In the genomic region with DNA sequence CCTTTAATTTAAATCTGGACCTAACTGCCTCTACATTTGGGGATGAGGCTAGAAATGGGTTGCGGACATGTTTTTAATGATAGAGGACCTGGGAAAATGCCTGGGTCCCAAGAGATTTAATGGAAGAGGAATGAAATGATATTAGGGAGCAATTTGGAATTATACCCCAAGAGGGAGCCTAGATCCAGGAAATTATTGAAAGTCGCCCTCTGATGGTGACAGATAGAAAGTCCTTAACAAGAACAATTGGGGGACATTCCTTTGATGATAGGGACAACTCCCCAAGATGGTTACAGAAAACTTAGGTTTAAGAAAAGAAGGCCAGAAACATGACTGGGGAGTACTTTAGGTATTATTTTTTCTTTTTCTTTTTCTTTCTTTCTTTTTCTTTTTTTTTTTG, we compare ENCODE assay signal across 8 cellular contexts. TPM values are rescaled to one million over a fixed set of nuclear protein-coding genes. Genes with fewer than 3 reads are reported as not detected.
DNase-seq lines count a peak whose midpoint lies in the region; ATAC-seq, FAIRE-seq and TF ChIP-seq lines count a peak whose summit lies in the region.

No MANE protein-coding gene starts in this region.

- FAIRE-seq in A204.1 (lab: Jason Lieb, UNC) (peak; percentile 79), GM19239 (lab: Jason Lieb, UNC) (peak; percentile 86)

- H3K27me3 ChIP-seq in PC-3 (ENCODE audit: low read length) (no peaks in the 10 kb centered on the region), uterus (no peaks in the 10 kb centered on the region), suprapubic skin (no peaks in the 10 kb centered on the region)

- 65% methylated on average over 2 of the region's 2 CpGs for WGBS in suprapubic skin

- H2AFZ ChIP-seq in PC-3 (ENCODE audit: low read length): no peak overlapping the region

- POLR2A ChIA-PET in PC-3 (lab: Charles Lee; ENCODE audit: unreplicated experiment): no interaction called here

- H3K4me1 ChIP-seq in PC-3 (ENCODE audit: insufficient read depth, low read length) (no peaks in the 10 kb centered on the region), uterus (no peaks in the 10 kb centered on the region), suprapubic skin (no peaks in the 10 kb centered on the region)

- BruUV-seq in PC-3 (replicated peaks; lab: Mats Ljungman, UMichigan): no TSS peak

- TF ChIP-seq POLR2A in uterus (IDR thresholded peaks at IDR 0.05) (no peak), suprapubic skin (IDR thresholded peaks at IDR 0.05) (no peak)

- no peak overlapping the region for H3K27ac ChIP-seq in PC-3 (ENCODE audit: low read length)
- H3K27ac ChIP-seq in uterus: no peak overlapping the region
- H3K27ac ChIP-seq in suprapubic skin: no peak overlapping the region

- TF ChIP-seq EP300 in suprapubic skin (IDR thresholded peaks at IDR 0.05): no peak

- no peaks in the 10 kb centered on the region for H3K9me3 ChIP-seq in PC-3 (ENCODE audit: low read length)
- H3K9me3 ChIP-seq in uterus: no peaks in the 10 kb centered on the region
- no peaks in the 10 kb centered on the region for H3K9me3 ChIP-seq in suprapubic skin

- no peaks in the 10 kb centered on the region for H3F3A ChIP-seq in PC-3 (ENCODE audit: low read length, unreplicated experiment)

- H3K9me2 ChIP-seq in PC-3 (replicated peaks; ENCODE audit: low read length): no peaks in the 10 kb centered on the region

- no peaks in the 10 kb centered on the region for H3K79me2 ChIP-seq in PC-3 (ENCODE audit: low read length)

- TF ChIP-seq CTCF in PC-3 (conservative IDR thresholded peaks at IDR 0.05; ENCODE audit: low read depth, low read length): peak; percentile 78
- TF ChIP-seq CTCF in fibroblast of villous mesenchyme (IDR thresholded peaks at IDR 0.05; ENCODE audit: insufficient read depth, low read depth, low read length): peak; percentile 61
- TF ChIP-seq CTCF in uterus (IDR thresholded peaks at IDR 0.05): peak in 3 of 4 experiments; percentile 17 to 38 (median 22)
- no peak for TF ChIP-seq CTCF in suprapubic skin (IDR thresholded peaks at IDR 0.05)

- H3K4me3 ChIP-seq in PC-3 (ENCODE audit: low read length) (no peak overlapping the region), fibroblast of villous mesenchyme (ENCODE audit: low read depth, low read length) (no peak overlapping the region), uterus (no peak overlapping the region), suprapubic skin (no peak overlapping the region)

- CTCF ChIA-PET in PC-3 (lab: Charles Lee): no interaction called here

- H3K9ac ChIP-seq in PC-3 (ENCODE audit: low read length): no peak overlapping the region

- H4K20me1 ChIP-seq in PC-3 (ENCODE audit: low read length): no peaks in the 10 kb centered on the region

- DNase-seq in GM19239 (ENCODE audit: insufficient read length, low spot score) (no peak), PC-3 (peak; percentile 57), fibroblast of villous mesenchyme (ENCODE audit: low read depth) (peak; percentile 54), uterus (no peak), suprapubic skin (ENCODE audit: low spot score in 2 of 2) (no peak), occipital lobe (lab: John Stamatoyannopoulos, UW) (no peak), posterior cingulate gyrus (no peak)

- intact Hi-C loops in PC-3 (cut with micrococcal nuclease) (loop anchor here (1.0 to 2.0 kb wide), 2 partner anchors 137 to 454 kb away; no protein-coding TSS in a partner anchor), uterus (cut with DNase I; ENCODE audit: low total_unique reads) (no loop called here), posterior cingulate gyrus (cut with DNase I) (no loop called here)

- peak; percentile 54 for ATAC-seq in PC-3

- H3K4me2 ChIP-seq in PC-3 (ENCODE audit: low read length): no peak overlapping the region

- H3K36me3 ChIP-seq in PC-3 (ENCODE audit: low read depth, low read length) (no peaks in the 10 kb centered on the region), uterus (no peaks in the 10 kb centered on the region), suprapubic skin (no peaks in the 10 kb centered on the region)

RNA-seq across cellular contexts. Expression of gene TSGA13, which starts 9.5 kb away (rescaled TPM):
- total RNA-seq in PC-3 (2014; rRNA removed) (not detected in 2 replicates), fibroblast of villous mesenchyme (not detected in 2 replicates), uterus (1 to 10 TPM in 1 of 4 donors, not detected in 3; 1.1 TPM), suprapubic skin (not detected), occipital lobe (0.16 TPM)

RNA-seq across cellular contexts. Expression of gene COPG2, which starts 27.3 kb away (rescaled TPM):
- 9.1 and 10.3 TPM in 2 replicates for total RNA-seq in PC-3 (2014; rRNA removed)
- 43.5 and 47.9 TPM in 2 replicates for total RNA-seq in fibroblast of villous mesenchyme
- total RNA-seq in uterus: 10 to 100 TPM in 3 of 4 donors, 1 to 10 TPM in 1; 9.5 to 47.5 (median 20.2) TPM
- 10 to 100 TPM; 17.9 to 24.8 (median 21.0) TPM for total RNA-seq in suprapubic skin
- total RNA-seq in occipital lobe: 60.8 TPM

RNA-seq across cellular contexts. Expression of gene KLF14, which starts 38.2 kb away (rescaled TPM):
- total RNA-seq in PC-3 (2014; rRNA removed): not detected in 2 replicates
- under 0.01 TPM in 2 replicates for total RNA-seq in fibroblast of villous mesenchyme
- total RNA-seq in uterus: under 1 TPM in 2 of 4 donors, not detected in 2; 0.27 to 0.83 TPM
- under 1 TPM in 2 of 4 donors, not detected in 2; 0.40 to 0.42 TPM for total RNA-seq in suprapubic skin
- not detected for total RNA-seq in occipital lobe

Comparison
In these comparisons a context has a peak if more than half of its experiments do, and no peak if none do; other contexts are left out.
1. DNase-seq: peak in PC-3 (single experiment) and fibroblast of villous mesenchyme (single experiment); none in GM19239 (single experiment), uterus (0 of 2), suprapubic skin (0 of 2), occipital lobe (single experiment) and posterior cingulate gyrus (0 of 10).
2. CTCF ChIP-seq: peak in PC-3 (single experiment), fibroblast of villous mesenchyme (single experiment) and uterus (3 of 4); none in suprapubic skin (0 of 2).